In genomic region chr12:98149270-98149669, GRCh38 we compare ENCODE assay signal across 17 cellular contexts.
DNase-seq lines count a peak whose midpoint lies in the region; ATAC-seq and TF ChIP-seq lines count a peak whose summit lies in the region.
"Had no signal": no experiment of that assay in that cellular context is flagged by ENCODE, and none has a peak within 500 bp of the region (broad histone marks: within the 10 kb centered on the region; RNA-seq: fewer than 3 reads in every experiment).

No MANE protein-coding gene starts in this region.

- no peak overlapping the region for H3K27ac Mint-ChIP-seq in endodermal cell
- H3K27ac Mint-ChIP-seq: mesothelial cell of epicardium had no signal

- no peaks in the 10 kb centered on the region for H3K36me3 Mint-ChIP-seq in endodermal cell (ENCODE audit: low read depth)
- H3K36me3 Mint-ChIP-seq: mesothelial cell of epicardium had no signal

- TF ChIP-seq CTCF in esophagus squamous epithelium (IDR thresholded peaks at IDR 0.05) (no peak), endodermal cell (conservative IDR thresholded peaks at IDR 0.05) (no peak)

- no peak overlapping the region for H3K4me3 ChIP-seq in esophagus squamous epithelium
- H3K4me3 ChIP-seq in endodermal cell (ENCODE audit: low read length), result no peak overlapping the region
- H3K4me3 ChIP-seq: PC-9, right lobe of liver had no signal

- H3K4me1 Mint-ChIP-seq in endodermal cell, result peaks cover 8% of the 10 kb centered on the region

- H3K27me3 ChIP-seq in esophagus squamous epithelium (no peaks in the 10 kb centered on the region), endodermal cell (ENCODE audit: control insufficient read depth, insufficient read depth, low read length, poor library complexity, severe bottlenecking) (no peaks in the 10 kb centered on the region)
- H3K27me3 ChIP-seq: right lobe of liver had no signal

- no peaks in the 10 kb centered on the region for H3K4me1 ChIP-seq in esophagus squamous epithelium
- peaks cover 2% of the 10 kb centered on the region for H3K4me1 ChIP-seq in endodermal cell (ENCODE audit: control insufficient read depth, insufficient read depth, low read length)
- H3K4me1 ChIP-seq: right lobe of liver had no signal

- H3K36me3 ChIP-seq in esophagus squamous epithelium (no peaks in the 10 kb centered on the region), endodermal cell (ENCODE audit: control insufficient read depth, insufficient read depth, low read length) (no peaks in the 10 kb centered on the region)
- H3K36me3 ChIP-seq: right lobe of liver had no signal

- ATAC-seq in GM18502 (IDR thresholded peaks at IDR 0.05; ENCODE audit: poor library complexity, unreplicated experiment) (peak; percentile 71), GM19467 (IDR thresholded peaks at IDR 0.05; ENCODE audit: unreplicated experiment) (peak; percentile 75), HG02852 (IDR thresholded peaks at IDR 0.05; ENCODE audit: unreplicated experiment) (peak; percentile 73), HG03442 (IDR thresholded peaks at IDR 0.05; ENCODE audit: unreplicated experiment) (peak; percentile 65)
- ATAC-seq: right lobe of liver had no signal

- no peaks in the 10 kb centered on the region for H3K9me3 ChIP-seq in esophagus squamous epithelium
- H3K9me3 ChIP-seq in endodermal cell (ENCODE audit: control insufficient read depth, low read length), result no peaks in the 10 kb centered on the region
- H3K9me3 ChIP-seq: right lobe of liver had no signal

- no peak for DNase-seq in NCI-H774 (lab: John Stamatoyannopoulos, UW)
- DNase-seq in NCI-H82 (lab: John Stamatoyannopoulos, UW), result no peak
- DNase-seq in esophagus squamous epithelium (lab: John Stamatoyannopoulos, UW), result no peak
- no peak for DNase-seq in endodermal cell
- DNase-seq: activated effector memory CD4-positive, alpha-beta T cell treated with Interleukin-2 at 50 U/mL for 16 hours; anterior cingulate cortex; glutamatergic neuron; kidney; NCI-H2029; PC-9; right lobe of liver; stimulated activated CD4-positive, alpha-beta T cell treated with anti-CD3 and anti-CD28 coated beads, Interleukin-4, amount 100 ng/mL, for 1 hour had no signal

- no peaks in the 10 kb centered on the region for H3K27me3 Mint-ChIP-seq in endodermal cell (ENCODE audit: insufficient read depth)

- no peak overlapping the region for H3K4me3 Mint-ChIP-seq in endodermal cell
- H3K4me3 Mint-ChIP-seq: mesothelial cell of epicardium had no signal

- intact Hi-C loops in esophagus squamous epithelium (cut with DNase I), result no loop called here

- peaks cover 2% of the 10 kb centered on the region for H3K9me3 Mint-ChIP-seq in endodermal cell

- H3K27ac ChIP-seq in esophagus squamous epithelium (no peak overlapping the region), endodermal cell (ENCODE audit: low read depth, low read length) (no peak overlapping the region)
- H3K27ac ChIP-seq: PC-9, right lobe of liver had no signal

- no peak overlapping the region for H3K9ac ChIP-seq in endodermal cell (ENCODE audit: extremely low read depth, low read length, poor library complexity, severe bottlenecking)

- TF ChIP-seq POLR2A in esophagus squamous epithelium (IDR thresholded peaks at IDR 0.05), result no peak
